ENCODE assay signal across 19 cellular contexts in genomic region chr3:57973715-57974477, GRCh38. TPM values are rescaled to one million over a fixed set of nuclear protein-coding genes. Genes with fewer than 3 reads are reported as not detected.
DNase-seq lines count a peak whose midpoint lies in the region; ATAC-seq, FAIRE-seq and TF ChIP-seq lines count a peak whose summit lies in the region.
"Had no signal": no experiment of that assay in that cellular context is flagged by ENCODE, and none has a peak within 500 bp of the region (broad histone marks: within the 10 kb centered on the region; RNA-seq: fewer than 3 reads in every experiment).

No MANE protein-coding gene starts in this region.

- H3K4me3 ChIP-seq in Peyer's patch = no peak overlapping the region
- H3K4me3 ChIP-seq in prostate gland = peak overlapping the region in 1 of 2 donors; percentile 25
- H3K4me3 ChIP-seq: esophagus squamous epithelium had no signal

- no peak for ATAC-seq in GM19455 (IDR thresholded peaks at IDR 0.05; ENCODE audit: unreplicated experiment)
- ATAC-seq: activated CD4-positive, alpha-beta T cell treated with anti-CD3 and anti-CD28 coated beads for 36 hours had no signal

- 95% methylated on average over 13 of the region's 13 CpGs for WGBS in prostate gland

- intact Hi-C loops in prostate gland (cut with DNase I) = no loop called here

- H3K9me3 ChIP-seq in Peyer's patch (no peaks in the 10 kb centered on the region), prostate gland (no peaks in the 10 kb centered on the region)
- H3K9me3 ChIP-seq: esophagus squamous epithelium had no signal

- H3K27ac ChIP-seq in C4-2B = peak overlapping the region; percentile 91
- H3K27ac ChIP-seq in Peyer's patch = peak overlapping the region in 3 of 4 donors; percentile 75 to 95 (median 94)
- H3K27ac ChIP-seq in epithelial cell of prostate = peak overlapping the region; percentile 100
- H3K27ac ChIP-seq in prostate gland = peak overlapping the region; percentile 77 to 89

- FAIRE-seq in H54 (lab: Jason Lieb, UNC) = no peak
- FAIRE-seq: GM12892, TTC549 had no signal

- H3K4me1 ChIP-seq in Peyer's patch = peaks cover 0 to 61% (median 9%) of the 10 kb centered on the region in 4 donors
- H3K4me1 ChIP-seq in prostate gland (replicated peaks) = peaks cover 6% of the 10 kb centered on the region

- no peak for TF ChIP-seq CTCF in C4-2B (conservative IDR thresholded peaks at IDR 0.05)
- TF ChIP-seq CTCF in Peyer's patch (IDR thresholded peaks at IDR 0.05) = no peak
- TF ChIP-seq CTCF in prostate gland (IDR thresholded peaks at IDR 0.05) = no peak

- DNase-seq in Peyer's patch (no peak), epithelial cell of prostate (ENCODE audit: low read depth, low spot score) (no peak), prostate gland (ENCODE audit: low spot score) (no peak), H54 (ENCODE audit: insufficient read length, low spot score) (no peak), NCI-H1417 (lab: John Stamatoyannopoulos, UW) (no peak)
- DNase-seq in stimulated activated naive CD4-positive, alpha-beta T cell (lab: John Stamatoyannopoulos, UW) = no peak
- DNase-seq: activated CD4-positive, alpha-beta T cell treated with anti-CD3 and anti-CD28 coated beads for 36 hours; activated naive CD8-positive, alpha-beta T cell treated with anti-CD3 and anti-CD28 coated beads for 36 hours; CD8-positive, alpha-beta memory T cell; DMS79; effector memory CD4-positive, alpha-beta T cell; esophagus squamous epithelium; NCI-H1417 treated with DMSO at 0.1 percent for 48 hours; NCI-H524; retina had no signal

- H3K36me3 ChIP-seq in Peyer's patch (no peaks in the 10 kb centered on the region), prostate gland (no peaks in the 10 kb centered on the region)
- H3K36me3 ChIP-seq: esophagus squamous epithelium had no signal

- H3K27me3 ChIP-seq in Peyer's patch = no peaks in the 10 kb centered on the region
- no peaks in the 10 kb centered on the region for H3K27me3 ChIP-seq in prostate gland (replicated peaks; ENCODE audit: insufficient read depth)
- H3K27me3 ChIP-seq: esophagus squamous epithelium had no signal

- no peak for TF ChIP-seq POLR2A in Peyer's patch (IDR thresholded peaks at IDR 0.05)
- TF ChIP-seq POLR2A in prostate gland (IDR thresholded peaks at IDR 0.05) = no peak
- TF ChIP-seq POLR2A in H54 (IDR thresholded peaks at IDR 0.05; ENCODE audit: low read depth, low read length) = no peak

RNA-seq across cellular contexts. Expression of gene FLNB, which starts 34.3 kb away (rescaled TPM):
- 100 to 1,000 TPM; 116 to 533 (median 439) TPM for total RNA-seq in Peyer's patch
- total RNA-seq in prostate gland = 100 to 1,000 TPM; 331 to 408 TPM
